8 cellular contexts compared by ENCODE assay signal in genomic region chr12:54017027-54017788, GRCh38. TPM values are rescaled to one million over a fixed set of nuclear protein-coding genes. Genes with fewer than 3 reads are reported as not detected.
A peak's percentile ranks its signal among the peaks of the same experiment; 100 is the strongest.
DNase-seq lines count a peak whose midpoint lies in the region; ATAC-seq and FAIRE-seq lines count a peak whose summit lies in the region.

No MANE protein-coding gene starts in this region.

- no peak overlapping the region for H3K4me2 ChIP-seq in neuronal stem cell (ENCODE audit: insufficient read depth, low read length, poor library complexity, severe bottlenecking)

- H3K9me3 ChIP-seq in esophagus (ENCODE audit: control insufficient read depth in 2 of 2, insufficient read depth in 1 of 2, low read depth in 1 of 2, low read length in 1 of 2) (no peaks in the 10 kb centered on the region), neuronal stem cell (replicated peaks in 1 of 2; ENCODE audit: control insufficient read depth in 2 of 2, insufficient read depth in 1 of 2, low read depth in 1 of 2, low read length in 2 of 2) (peaks cover 0 to 5% of the 10 kb centered on the region in 2 donors)

- H3K27me3 ChIP-seq in esophagus (ENCODE audit: control insufficient read depth in 1 of 2, insufficient read depth in 2 of 2, low read length in 2 of 2) (peaks cover 0 to 9% of the 10 kb centered on the region in 2 donors), neuronal stem cell (ENCODE audit: control insufficient read depth in 3 of 3, insufficient read depth in 3 of 3, low read depth in 1 of 3, low read length in 3 of 3) (peaks cover 61 to 98% (median 98%) of the 10 kb centered on the region in 3 experiments)

- peak overlapping the region in 1 of 2 donors; percentile 21 for H3K27ac ChIP-seq in esophagus (ENCODE audit: low read depth in 2 of 2, low read length in 1 of 2)
- H3K27ac ChIP-seq in neuronal stem cell (replicated peaks; ENCODE audit: low read length) = no peak overlapping the region

- no peak overlapping the region for H2BK12ac ChIP-seq in neuronal stem cell (ENCODE audit: low read length)

- H3K4ac ChIP-seq in neuronal stem cell (ENCODE audit: low read length) = no peak overlapping the region

- H2AFZ ChIP-seq in neuronal stem cell (ENCODE audit: low read length) = peak overlapping the region; percentile 96

- peak overlapping the region; percentile 51 to 64 for H3K4me3 ChIP-seq in esophagus (ENCODE audit: low read depth in 1 of 2, low read length in 2 of 2)
- peak overlapping the region in 1 of 2 donors; percentile 48 for H3K4me3 ChIP-seq in neuronal stem cell (ENCODE audit: low read length in 2 of 2)

- no peak overlapping the region for H4K91ac ChIP-seq in neuronal stem cell (ENCODE audit: low read depth, low read length, poor library complexity)

- peaks cover 3 to 9% of the 10 kb centered on the region in 2 donors for H3K4me1 ChIP-seq in esophagus (ENCODE audit: control insufficient read depth in 2 of 2, insufficient read depth in 2 of 2, low read length in 1 of 2)
- H3K4me1 ChIP-seq in neuronal stem cell (ENCODE audit: control insufficient read depth in 2 of 2, insufficient read depth in 1 of 2, low read depth in 1 of 2, low read length in 2 of 2) = peaks cover 0 to 6% of the 10 kb centered on the region in 2 donors

- FAIRE-seq in RCC 7860 (lab: Jason Lieb, UNC) = no peak

- no peak overlapping the region for H2BK120ac ChIP-seq in neuronal stem cell (ENCODE audit: low read depth, low read length)

- H3K9ac ChIP-seq in neuronal stem cell (ENCODE audit: low read depth, low read length, poor library complexity) = no peak overlapping the region

- no peak overlapping the region for H3K23ac ChIP-seq in neuronal stem cell (ENCODE audit: low read depth, low read length, poor library complexity)

- H3K79me1 ChIP-seq in neuronal stem cell (ENCODE audit: low read depth, low read length) = no peaks in the 10 kb centered on the region

- DNase-seq in COR-L47 (lab: John Stamatoyannopoulos, UW) = peak; percentile 69
- peak; percentile 50 for DNase-seq in RCC 7860 (ENCODE audit: low spot score)
- no peak for DNase-seq in neuronal stem cell (ENCODE audit: low spot score)
- no peak for DNase-seq in OCI-M2 (lab: John Stamatoyannopoulos, UW; ENCODE audit: unreplicated experiment)

- H4K8ac ChIP-seq in neuronal stem cell (ENCODE audit: low read depth, low read length) = no peak overlapping the region

- 4 to 5% methylated on average over 23 to 24 of the region's 24 CpGs for WGBS in esophagus, 2 donors
- WGBS in neuronal stem cell (ENCODE audit: extremely low coverage in 2 of 2, insufficient read length in 2 of 2, insufficient replicate concordance in 1 of 2), 2 donors = no CpG with 5 or more reads among the region's 24 CpGs

- no peak overlapping the region for H2BK5ac ChIP-seq in neuronal stem cell (ENCODE audit: low read length)

- peak overlapping the region; percentile 45 for H3K18ac ChIP-seq in neuronal stem cell (ENCODE audit: low read length)

- H2AK5ac ChIP-seq in neuronal stem cell (ENCODE audit: low read depth, low read length) = no peak overlapping the region

- H2BK15ac ChIP-seq in neuronal stem cell (ENCODE audit: low read length) = no peak overlapping the region

- no peaks in the 10 kb centered on the region for H3K36me3 ChIP-seq in esophagus (ENCODE audit: control insufficient read depth in 2 of 2, insufficient read depth in 2 of 2, low read length in 1 of 2)
- H3K36me3 ChIP-seq in neuronal stem cell (replicated peaks in 1 of 2; ENCODE audit: control insufficient read depth in 2 of 2, insufficient read depth in 2 of 2, low read length in 2 of 2) = no peaks in the 10 kb centered on the region

- H3K14ac ChIP-seq in neuronal stem cell (ENCODE audit: low read length) = no peak overlapping the region

- peak; percentile 7 for ATAC-seq in GM19397 (IDR thresholded peaks at IDR 0.05; ENCODE audit: unreplicated experiment)
- peak; percentile 16 for ATAC-seq in HG03457 (IDR thresholded peaks at IDR 0.05; ENCODE audit: unreplicated experiment)
- no peak for ATAC-seq in HG03025 (IDR thresholded peaks at IDR 0.05; ENCODE audit: low FRiP score, unreplicated experiment)

RNA-seq across cellular contexts. Expression of gene HOXC8, which starts 8.4 kb away (rescaled TPM):
- under 1 TPM; 0.04 to 0.21 TPM for polyA plus RNA-seq in esophagus
- polyA plus RNA-seq in neuronal stem cell (2013, experiment 1 of 2) = not detected
- polyA plus RNA-seq in neuronal stem cell (2013, experiment 2 of 2) = not detected

RNA-seq across cellular contexts. Expression of gene HOXC6, which starts 11.0 kb away (rescaled TPM):
- 1 to 10 TPM; 1.4 TPM for polyA plus RNA-seq in esophagus
- polyA plus RNA-seq in neuronal stem cell (2013, experiment 1 of 2) = not detected
- polyA plus RNA-seq in neuronal stem cell (2013, experiment 2 of 2) = not detected

RNA-seq across cellular contexts. Expression of gene HOXC5, which starts 15.6 kb away (rescaled TPM):
- under 1 TPM; 0.41 to 0.96 TPM for polyA plus RNA-seq in esophagus
- not detected for polyA plus RNA-seq in neuronal stem cell (2013, experiment 1 of 2)
- not detected for polyA plus RNA-seq in neuronal stem cell (2013, experiment 2 of 2)

RNA-seq across cellular contexts. Expression of gene HOXC9, which starts 17.2 kb away (rescaled TPM):
- polyA plus RNA-seq in esophagus = under 1 TPM; 0.20 to 0.51 TPM
- not detected for polyA plus RNA-seq in neuronal stem cell (2013, experiment 1 of 2)
- not detected for polyA plus RNA-seq in neuronal stem cell (2013, experiment 2 of 2)

RNA-seq across cellular contexts. Expression of gene HOXC10, which starts 32.3 kb away (rescaled TPM):
- under 1 TPM; 0.02 to 0.04 TPM for polyA plus RNA-seq in esophagus
- polyA plus RNA-seq in neuronal stem cell (2013, experiment 1 of 2) = not detected
- not detected for polyA plus RNA-seq in neuronal stem cell (2013, experiment 2 of 2)

Comparison
In these comparisons a context has a peak if more than half of its experiments do, and no peak if none do; other contexts are left out.
1. DNase-seq: peak in COR-L47 (single experiment) and RCC 7860 (single experiment); none in neuronal stem cell (single experiment) and OCI-M2 (single experiment).